8 cellular contexts compared by ENCODE assay signal in genomic region chr7:104207348-104207730, GRCh38. TPM values are rescaled to one million over a fixed set of nuclear protein-coding genes. Genes with fewer than 3 reads are reported as not detected.
DNase-seq lines count a peak whose midpoint lies in the region; ATAC-seq, FAIRE-seq and TF ChIP-seq lines count a peak whose summit lies in the region.

No MANE protein-coding gene starts in this region.

- TF ChIP-seq POLR2A in adrenal gland (IDR thresholded peaks at IDR 0.05) = no peak

- no peak for FAIRE-seq in small intestine (lab: Jason Lieb, UNC)

- ATAC-seq in GM21367 (IDR thresholded peaks at IDR 0.05; ENCODE audit: unreplicated experiment) = peak; percentile 20
- peak; percentile 16 for ATAC-seq in HG03571 (IDR thresholded peaks at IDR 0.05; ENCODE audit: unreplicated experiment)

- H3K27me3 ChIP-seq in adrenal gland (no peaks in the 10 kb centered on the region), iPS-18a (ENCODE audit: control insufficient read depth, insufficient read depth, low read length) (no peaks in the 10 kb centered on the region), small intestine (ENCODE audit: control insufficient read depth in 2 of 2, insufficient read depth in 2 of 2, low read length in 2 of 2) (no peaks in the 10 kb centered on the region)

- H3K27ac ChIP-seq in adrenal gland (peak overlapping the region in 4 of 5 donors; percentile 17 to 87 (median 56)), iPS-18a (ENCODE audit: low read length) (peak overlapping the region; percentile 44), small intestine (ENCODE audit: low read depth in 1 of 2, low read length in 1 of 2) (peak overlapping the region in 1 of 2 donors; percentile 70)

- H3K4me3 ChIP-seq in adrenal gland = peak overlapping the region; percentile 47 to 99 (median 84)
- peak overlapping the region; percentile 98 for H3K4me3 ChIP-seq in iPS-18a (ENCODE audit: low read length)
- H3K4me3 ChIP-seq in small intestine (ENCODE audit: low read depth in 1 of 2, low read length in 2 of 2) = peak overlapping the region; percentile 58 to 89

- DNase-seq in GM03348 (ENCODE audit: low spot score) = peak; percentile 11
- DNase-seq in adrenal gland = peak in 2 of 7 donors; percentile 7 to 13
- no peak for DNase-seq in small intestine
- DNase-seq in C1 segment of cervical spinal cord (lab: John Stamatoyannopoulos, UW) = no peak
- no peak for DNase-seq in NCI-H2107 (lab: John Stamatoyannopoulos, UW)

- H3K9ac ChIP-seq in iPS-18a (ENCODE audit: low read length) = peak overlapping the region; percentile 86

- WGBS in adrenal gland, 4 donors = 0 to 1% (median 0%) methylated on average over 10 of the region's 10 CpGs
- WGBS in small intestine, 3 donors = 0 to 2% (median 0%) methylated on average over 10 of the region's 10 CpGs

- H3K4me1 ChIP-seq in adrenal gland (replicated peaks in 1 of 2) = peaks cover 11 to 35% of the 10 kb centered on the region in 2 donors
- peaks cover 10% of the 10 kb centered on the region for H3K4me1 ChIP-seq in iPS-18a (ENCODE audit: control insufficient read depth, low read depth, low read length)
- H3K4me1 ChIP-seq in small intestine (ENCODE audit: control insufficient read depth in 2 of 2, insufficient read depth in 1 of 2, low read depth in 1 of 2, low read length in 1 of 2) = peaks cover 2 to 3% of the 10 kb centered on the region in 2 donors

- no peaks in the 10 kb centered on the region for H3K9me3 ChIP-seq in adrenal gland (replicated peaks in 1 of 3)
- no peaks in the 10 kb centered on the region for H3K9me3 ChIP-seq in iPS-18a (ENCODE audit: control insufficient read depth, low read depth, low read length)
- no peaks in the 10 kb centered on the region for H3K9me3 ChIP-seq in small intestine (ENCODE audit: control insufficient read depth, low read depth)

- no peak for TF ChIP-seq CTCF in adrenal gland (IDR thresholded peaks at IDR 0.05)

- H3K36me3 ChIP-seq in adrenal gland (replicated peaks in 1 of 2) (peaks cover 0 to 6% of the 10 kb centered on the region in 2 donors), iPS-18a (ENCODE audit: control insufficient read depth, low read depth, low read length) (peaks cover 18% of the 10 kb centered on the region), small intestine (ENCODE audit: control insufficient read depth in 2 of 2, insufficient read depth in 2 of 2, low read length in 2 of 2) (peaks cover 0 to 5% of the 10 kb centered on the region in 2 donors)

- intact Hi-C loops in adrenal gland (cut with DNase I) = no loop called here

RNA-seq across cellular contexts. Expression of gene ORC5, which starts 0.5 kb away (rescaled TPM):
- 10 to 100 TPM in 7 of 8 donors, 1 to 10 TPM in 1; 6.6 to 97.7 (median 18.6) TPM for total RNA-seq in adrenal gland
- polyA plus RNA-seq in adrenal gland (10 to 100 TPM in 1 of 3 donors, 1 to 10 TPM in 2; 4.5 to 32.3 (median 5.2) TPM), small intestine (10 to 100 TPM in 1 of 3 donors, 1 to 10 TPM in 2; 3.8 to 12.6 (median 4.7) TPM)
